8 cellular contexts compared by ENCODE assay signal in the genomic region with DNA sequence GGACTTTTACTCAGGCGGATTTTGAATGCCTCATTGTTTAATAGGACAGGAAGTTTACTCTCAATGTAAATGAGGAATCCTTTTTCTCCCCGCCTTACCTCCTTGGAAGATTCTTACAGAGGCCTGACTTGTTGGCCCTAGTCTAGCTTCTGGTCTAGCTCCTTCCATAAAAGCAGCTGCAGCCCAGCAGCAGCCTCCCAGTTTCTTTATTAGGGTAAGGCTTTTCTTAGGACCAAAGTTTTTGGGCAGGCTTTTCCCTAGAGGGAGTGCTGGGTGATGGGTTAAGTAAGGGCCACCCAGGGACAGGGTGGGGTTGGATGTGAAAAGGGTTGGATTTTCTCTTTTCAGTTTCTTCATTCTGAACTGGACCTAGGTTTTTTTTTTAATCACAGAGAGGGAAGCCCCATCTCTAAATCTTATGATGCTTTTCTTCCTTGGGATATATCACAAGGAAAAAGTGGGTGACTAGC. TPM values are rescaled to one million over a fixed set of nuclear protein-coding genes. Genes with fewer than 3 reads are reported as not detected.
A peak's percentile ranks its signal among the peaks of the same experiment; 100 is the strongest.
DNase-seq lines count a peak whose midpoint lies in the region; ATAC-seq and TF ChIP-seq lines count a peak whose summit lies in the region.

No MANE protein-coding gene starts in this region.

- TF ChIP-seq CTCF in liver (IDR thresholded peaks at IDR 0.05; ENCODE audit: low read depth, low read length, missing input control) (no peak), tibial nerve (IDR thresholded peaks at IDR 0.05) (no peak), BE2C (IDR thresholded peaks at IDR 0.05; ENCODE audit: low read depth, low read length) (no peak)

- CTCF ChIA-PET in activated naive CD4-positive, alpha-beta T cell treated with anti-CD3 and anti-CD28 coated beads for 36 hours (lab: Charles Lee), result interaction anchor here (0.7 to 1.2 kb wide), 6 partner anchors 11 to 92 kb away, joined by 3 to 6 read pairs (median 3); no protein-coding TSS in a partner anchor

- no peak for TF ChIP-seq EP300 in tibial nerve (IDR thresholded peaks at IDR 0.05)

- no peak for TF ChIP-seq RAD21 in liver (IDR thresholded peaks at IDR 0.05)

- no peak for TF ChIP-seq POLR2A in tibial nerve (IDR thresholded peaks at IDR 0.05)

- DNase-seq in activated naive CD4-positive, alpha-beta T cell treated with anti-CD3 and anti-CD28 coated beads for 36 hours, result no peak
- no peak for DNase-seq in activated naive CD4-positive, alpha-beta T cell treated with anti-CD3 and anti-CD28 coated beads, Interleukin-2, amount 50 U/mL, for 16 hours
- no peak for DNase-seq in tibial nerve (ENCODE audit: low spot score in 2 of 2)
- no peak for DNase-seq in NCI-H1930 (lab: John Stamatoyannopoulos, UW)
- no peak for DNase-seq in BE2C

- H3K4me1 ChIP-seq in liver (ENCODE audit: control insufficient read depth in 4 of 4, insufficient read depth in 4 of 4, low read length in 3 of 4) (no peaks in the 10 kb centered on the region), tibial nerve (peaks cover 0 to 31% (median 23%) of the 10 kb centered on the region in 4 donors), BE2C (no peaks in the 10 kb centered on the region)

- H3K27me3 ChIP-seq in liver (ENCODE audit: control insufficient read depth in 4 of 4, insufficient read depth in 4 of 4, low read length in 3 of 4) (no peaks in the 10 kb centered on the region), tibial nerve (no peaks in the 10 kb centered on the region), BE2C (no peaks in the 10 kb centered on the region)

- H3K4me1 Mint-ChIP-seq in activated naive CD4-positive, alpha-beta T cell treated with anti-CD3 and anti-CD28 coated beads for 36 hours (ENCODE audit: low read depth), result peaks cover 67% of the 10 kb centered on the region

- ATAC-seq in GM19035 (IDR thresholded peaks at IDR 0.05; ENCODE audit: unreplicated experiment), result no peak

- no peak overlapping the region for H3K4me3 ChIP-seq in liver (ENCODE audit: low read depth in 1 of 3, low read length in 3 of 3)
- H3K4me3 ChIP-seq in tibial nerve, result no peak overlapping the region
- no peak overlapping the region for H3K4me3 ChIP-seq in BE2C (ENCODE audit: low read depth, low read length)

- H3K9me3 ChIP-seq in liver (ENCODE audit: control insufficient read depth in 4 of 4, low read length in 3 of 4), result no peaks in the 10 kb centered on the region
- H3K9me3 ChIP-seq in tibial nerve, result no peaks in the 10 kb centered on the region
- H3K9me3 ChIP-seq in BE2C, result no peaks in the 10 kb centered on the region

- H3K27ac ChIP-seq in adipose tissue (ENCODE audit: low read depth, low read length), result peak overlapping the region; percentile 92
- H3K27ac ChIP-seq in liver (ENCODE audit: low read depth in 1 of 2, low read length in 2 of 2), result peak overlapping the region; percentile 44 to 70
- H3K27ac ChIP-seq in tibial nerve, result peak overlapping the region; percentile 64 to 86 (median 78)

- peak overlapping the region; percentile 57 for H3K4me3 Mint-ChIP-seq in activated naive CD4-positive, alpha-beta T cell treated with anti-CD3 and anti-CD28 coated beads for 36 hours

- H3K9me3 Mint-ChIP-seq in activated naive CD4-positive, alpha-beta T cell treated with anti-CD3 and anti-CD28 coated beads for 36 hours, result peaks cover 2% of the 10 kb centered on the region

- H3K36me3 Mint-ChIP-seq in activated naive CD4-positive, alpha-beta T cell treated with anti-CD3 and anti-CD28 coated beads for 36 hours (ENCODE audit: low read depth), result peaks cover 2% of the 10 kb centered on the region

- H3K27ac Mint-ChIP-seq in activated naive CD4-positive, alpha-beta T cell treated with anti-CD3 and anti-CD28 coated beads for 36 hours, result peak overlapping the region; percentile 95

- H3K27me3 Mint-ChIP-seq in activated naive CD4-positive, alpha-beta T cell treated with anti-CD3 and anti-CD28 coated beads for 36 hours (ENCODE audit: low read depth), result no peaks in the 10 kb centered on the region

- intact Hi-C loops in activated naive CD4-positive, alpha-beta T cell treated with anti-CD3 and anti-CD28 coated beads for 36 hours (cut with micrococcal nuclease), result loop anchor here (1.0 to 2.0 kb wide), 5 partner anchors 12 to 49 kb away; a partner anchor contains a TSS

- H3K9ac ChIP-seq in liver (ENCODE audit: low read depth in 1 of 2, low read length in 2 of 2), result peak overlapping the region in 1 of 2 donors; percentile 29

- WGBS in adipose tissue, 3 donors, result 17 to 59% (median 22%) methylated on average over 2 of the region's 2 CpGs
- 64% methylated on average over 2 of the region's 2 CpGs for WGBS in liver
- WGBS in tibial nerve, 2 donors, result 9 to 10% methylated on average over 2 of the region's 2 CpGs

- H3K36me3 ChIP-seq in liver (ENCODE audit: control insufficient read depth in 4 of 4, insufficient read depth in 3 of 4, low read depth in 1 of 4, low read length in 3 of 4), result no peaks in the 10 kb centered on the region
- H3K36me3 ChIP-seq in tibial nerve, result no peaks in the 10 kb centered on the region
- no peaks in the 10 kb centered on the region for H3K36me3 ChIP-seq in BE2C

TF ChIP-seq in liver, 16 proteins besides CTCF, POLR2A, EP300 and RAD21:
- TF ChIP-seq GABPA (IDR thresholded peaks at IDR 0.05 in 1 of 2, conservative IDR thresholded peaks at IDR 0.05 in 1 of 2) (no peak), EGR1 (IDR thresholded peaks at IDR 0.05; ENCODE audit: low read depth in 2 of 2) (no peak), YY1 (IDR thresholded peaks at IDR 0.05) (no peak), TAF1 (conservative IDR thresholded peaks at IDR 0.05) (no peak), FOXA2 (IDR thresholded peaks at IDR 0.05) (no peak)
- TF ChIP-seq, protein P1, sequence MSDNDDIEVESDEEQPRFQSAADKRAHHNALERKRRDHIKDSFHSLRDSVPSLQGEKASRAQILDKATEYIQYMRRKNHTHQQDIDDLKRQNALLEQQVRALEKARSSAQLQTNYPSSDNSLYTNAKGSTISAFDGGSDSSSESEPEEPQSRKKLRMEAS (IDR thresholded peaks at IDR 0.05), result no peak
- TF ChIP-seq, protein P2, sequence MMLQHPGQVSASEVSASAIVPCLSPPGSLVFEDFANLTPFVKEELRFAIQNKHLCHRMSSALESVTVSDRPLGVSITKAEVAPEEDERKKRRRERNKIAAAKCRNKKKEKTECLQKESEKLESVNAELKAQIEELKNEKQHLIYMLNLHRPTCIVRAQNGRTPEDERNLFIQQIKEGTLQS (IDR thresholded peaks at IDR 0.05), result no peak

RNA-seq across cellular contexts. Expression of a gene that starts 49.7 kb away (rescaled TPM):
- 100 to 1,000 TPM; 111 to 115 TPM for total RNA-seq in activated naive CD4-positive, alpha-beta T cell treated with anti-CD3 and anti-CD28 coated beads for 36 hours
- polyA plus RNA-seq in adipose tissue, result 100 to 1,000 TPM in 1 of 3 donors, 1 to 10 TPM in 1, under 1 TPM in 1; 0.60 to 117 (median 4.5) TPM
- under 1 TPM; 0.08 to 0.09 TPM for total RNA-seq in liver
- polyA plus RNA-seq in liver, result under 1 TPM in 1 of 2 donors, not detected in 1; 0.10 TPM
- total RNA-seq in tibial nerve, result under 1 TPM; 0.30 to 0.84 (median 0.72) TPM
- 1.8 TPM for polyA plus RNA-seq in BE2C (2012; ENCODE audit: insufficient read depth, insufficient read length, low read depth)

Comparison
In these comparisons a context has a peak if more than half of its experiments do, and no peak if none do; other contexts are left out.
1. RNA of a gene that starts 49.7 kb away (total RNA-seq): 111 to 115 TPM in activated naive CD4-positive, alpha-beta T cell treated with anti-CD3 and anti-CD28 coated beads for 36 hours; 0.30 to 0.84 TPM in tibial nerve and 0.08 to 0.09 TPM in liver; every median in the first group is over 10 times any median in the second.
2. Peak in every context shown above with its lines, with median percentiles within 50 percentile points of each other: H3K27ac ChIP-seq.